Comparison of ENCODE assay signal across 24 cellular contexts in genomic region chr6:44715188-44715587, GRCh38.
"Had no signal": no experiment of that assay in that cellular context is flagged by ENCODE, and none has a peak within 500 bp of the region (broad histone marks: within the 10 kb centered on the region; RNA-seq: fewer than 3 reads in every experiment).

No MANE protein-coding gene starts in this region.

- H3K4me3 Mint-ChIP-seq: activated B cell treated with CpG ODN at 0.5 μM for 24 hours; activated CD4-positive, alpha-beta T cell treated with anti-CD3 and anti-CD28 coated beads for 36 hours; activated naive CD8-positive, alpha-beta T cell treated with anti-CD3 and anti-CD28 coated beads, Interleukin-2, amount 10 ng/mL, durations not matched to agents 7 days and 5 days; activated T-cell treated with anti-CD3 and anti-CD28 coated beads, Interleukin-2, amount 50 U/mL, for 4 hours; T-helper 2 cell treated with Interferon-gamma antibody and Interleukin-4, amounts not matched to agents 5 μg/mL and 100 μg/mL, for 36 hours had no signal

- H3K36me3 ChIP-seq: colonic mucosa, esophagus muscularis mucosa, lower lobe of right lung, spleen, thoracic aorta, upper lobe of left lung had no signal

- DNase-seq: activated B cell treated with CpG ODN at 0.5 μM for 24 hours; activated CD4-positive, alpha-beta T cell treated with anti-CD3 and anti-CD28 coated beads for 36 hours; activated CD4-positive, alpha-beta T cell treated with anti-CD3 and anti-CD28 coated beads, Interleukin-2, amount 50 U/mL, for 4 hours; activated CD8-positive, alpha-beta memory T cell treated with anti-CD3 and anti-CD28 coated beads, Interleukin-2, amount 50 U/mL, for 48 hours; activated naive CD4-positive, alpha-beta T cell treated with Interleukin-2 at 50 U/mL for 16 hours; activated naive CD8-positive, alpha-beta T cell treated with anti-CD3 and anti-CD28 coated beads, Interleukin-2, amount 10 ng/mL, durations not matched to agents 7 days and 5 days; activated T-cell treated with anti-CD3 and anti-CD28 coated beads, Interleukin-2, amount 50 U/mL, for 4 hours; amniotic stem cell; colonic mucosa; dorsolateral prefrontal cortex; kidney; lower lobe of right lung; mesendoderm; mucosa of descending colon; posterior cingulate gyrus; spleen; stimulated activated CD4-positive, alpha-beta T cell treated with anti-CD3 and anti-CD28 coated beads, Interleukin-4, amount 100 ng/mL, for 24 hours; stimulated activated naive CD4-positive, alpha-beta T cell treated with Interleukin-2 at 50 U/mL for 16 hours had no signal

- H3K27me3 Mint-ChIP-seq: activated CD4-positive, alpha-beta T cell treated with anti-CD3 and anti-CD28 coated beads for 36 hours had no signal

- H3K27ac ChIP-seq: colonic mucosa, dorsolateral prefrontal cortex, esophagus muscularis mucosa, lower lobe of right lung, spleen, thoracic aorta, upper lobe of left lung had no signal

- H3K9me3 ChIP-seq: colonic mucosa, esophagus muscularis mucosa, lower lobe of right lung, mucosa of descending colon, spleen, thoracic aorta, upper lobe of left lung had no signal

- H3K9me3 Mint-ChIP-seq: activated B cell treated with CpG ODN at 0.5 μM for 24 hours; activated naive CD8-positive, alpha-beta T cell treated with anti-CD3 and anti-CD28 coated beads, Interleukin-2, amount 10 ng/mL, durations not matched to agents 7 days and 5 days; activated T-cell treated with anti-CD3 and anti-CD28 coated beads, Interleukin-2, amount 50 U/mL, for 4 hours; activated T-helper 2 cell treated with anti-CD3 and anti-CD28 coated beads, Interferon-gamma antibody, Interleukin-2, Interleukin-4, amounts not matched to agents 10 μg/mL and 5 μg/mL and 100 μg/mL, durations not matched to agents 14 hours and 24 hours and 36 hours; T-helper 2 cell treated with Interferon-gamma antibody and Interleukin-4, amounts not matched to agents 5 μg/mL and 100 μg/mL, for 36 hours had no signal

- H3K36me3 Mint-ChIP-seq: activated naive CD8-positive, alpha-beta T cell treated with anti-CD3 and anti-CD28 coated beads, Interleukin-2, amount 10 ng/mL, durations not matched to agents 7 days and 5 days had no signal

- H3K27ac Mint-ChIP-seq: activated B cell treated with CpG ODN at 0.5 μM for 24 hours; activated CD4-positive, alpha-beta T cell treated with anti-CD3 and anti-CD28 coated beads for 36 hours; activated naive CD8-positive, alpha-beta T cell treated with anti-CD3 and anti-CD28 coated beads, Interleukin-2, amount 10 ng/mL, durations not matched to agents 7 days and 5 days; activated T-helper 2 cell treated with anti-CD3 and anti-CD28 coated beads, Interferon-gamma antibody, Interleukin-2, Interleukin-4, amounts not matched to agents 10 μg/mL and 5 μg/mL and 100 μg/mL, durations not matched to agents 14 hours and 24 hours and 36 hours; T-helper 2 cell treated with Interferon-gamma antibody and Interleukin-4, amounts not matched to agents 5 μg/mL and 100 μg/mL, for 36 hours had no signal

- H3K4me1 ChIP-seq: colonic mucosa, esophagus muscularis mucosa, lower lobe of right lung, spleen, upper lobe of left lung had no signal

- ATAC-seq: activated CD4-positive, alpha-beta T cell treated with anti-CD3 and anti-CD28 coated beads for 36 hours; activated T-cell treated with anti-CD3 and anti-CD28 coated beads, Interleukin-2, amount 50 U/mL, for 4 hours; left lobe of liver; mucosa of descending colon had no signal

- H3K4me3 ChIP-seq: colonic mucosa, dorsolateral prefrontal cortex, esophagus muscularis mucosa, lower lobe of right lung, mucosa of descending colon, spleen, thoracic aorta, upper lobe of left lung had no signal

- H3K27me3 ChIP-seq: colonic mucosa, esophagus muscularis mucosa, upper lobe of left lung had no signal

- H3K4me1 Mint-ChIP-seq: activated B cell treated with CpG ODN at 0.5 μM for 24 hours; activated CD4-positive, alpha-beta T cell treated with anti-CD3 and anti-CD28 coated beads for 36 hours; activated naive CD8-positive, alpha-beta T cell treated with anti-CD3 and anti-CD28 coated beads, Interleukin-2, amount 10 ng/mL, durations not matched to agents 7 days and 5 days had no signal
